Comparison of ENCODE assay signal across 20 cellular contexts in the genomic region with DNA sequence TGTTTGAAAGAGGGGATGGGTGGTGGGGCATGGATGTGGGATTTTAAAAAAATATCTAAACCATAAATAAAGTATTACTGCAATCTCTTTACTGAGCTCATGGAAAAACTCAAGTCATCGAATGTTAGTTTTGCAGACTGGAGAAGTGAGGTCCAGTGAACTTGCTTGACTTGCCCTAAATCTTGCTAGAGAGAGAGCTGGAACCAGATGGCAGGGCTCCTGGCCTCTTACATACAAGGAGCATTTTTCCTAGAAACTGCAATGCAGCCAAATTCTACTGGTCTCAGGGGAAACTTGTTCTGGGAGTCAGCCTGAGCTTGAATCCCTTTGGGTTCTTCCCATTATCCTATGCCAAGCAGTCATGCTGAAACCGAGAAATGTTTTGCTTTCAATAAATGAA. TPM values are rescaled to one million over a fixed set of nuclear protein-coding genes. Genes with fewer than 3 reads are reported as not detected.
A peak's percentile ranks its signal among the peaks of the same experiment; 100 is the strongest.
DNase-seq lines count a peak whose midpoint lies in the region; ATAC-seq and TF ChIP-seq lines count a peak whose summit lies in the region.
"Had no signal": no experiment of that assay in that cellular context is flagged by ENCODE, and none has a peak within 500 bp of the region (broad histone marks: within the 10 kb centered on the region; RNA-seq: fewer than 3 reads in every experiment).

No MANE protein-coding gene starts in this region.

- H4K20me1 ChIP-seq in smooth muscle cell (ENCODE audit: low read depth), result peaks cover 16% of the 10 kb centered on the region

- no peak overlapping the region for H3K4me3 ChIP-seq in smooth muscle cell
- H3K4me3 ChIP-seq: skin epidermis, upper lobe of left lung had no signal

- H3K27ac Mint-ChIP-seq in chondrocyte (ENCODE audit: unreplicated experiment), result peak overlapping the region; percentile 85
- H3K27ac Mint-ChIP-seq: activated CD4-positive, alpha-beta memory T cell treated with anti-CD3 and anti-CD28 coated beads, Interleukin-2, amount 10 ng/mL, durations not matched to agents 7 days and 5 days had no signal

- no peaks in the 10 kb centered on the region for H3K36me3 ChIP-seq in smooth muscle cell (ENCODE audit: low read depth)
- H3K36me3 ChIP-seq: upper lobe of left lung had no signal

- H3K27me3 Mint-ChIP-seq in chondrocyte (ENCODE audit: low read depth), result no peaks in the 10 kb centered on the region

- H3K4me1 Mint-ChIP-seq in chondrocyte (ENCODE audit: low read depth), result peaks cover 91% of the 10 kb centered on the region

- DNase-seq in AG08395 (ENCODE audit: low spot score), result peak; percentile 35
- no peak for DNase-seq in chondrocyte (ENCODE audit: low spot score)
- peak; percentile 48 for DNase-seq in left ventricle myocardium superior
- DNase-seq in smooth muscle cell (lab: John Stamatoyannopoulos, UW; ENCODE audit: unreplicated experiment), result no peak
- DNase-seq in NCI-H1417 (lab: John Stamatoyannopoulos, UW), result no peak
- no peak for DNase-seq in RPMI8226
- no peak for DNase-seq in NCI-H510A (lab: John Stamatoyannopoulos, UW)
- DNase-seq: activated CD4-positive, alpha-beta memory T cell treated with anti-CD3 and anti-CD28 coated beads, Interleukin-2, amount 10 ng/mL, durations not matched to agents 7 days and 5 days; COR-L47; GF-D8; GOT3; Kasumi-1; NCI-H1417 treated with DMSO at 0.1 percent for 48 hours; NK-92 treated with Interleukin-12 subunit alpha and Interleukin-12 subunit beta, amount 100 ng/mL, for 24 hours; nucleus accumbens; T-helper 1 cell; upper lobe of left lung had no signal

- intact Hi-C loops in left ventricle myocardium superior (cut with micrococcal nuclease), result no loop called here

- H3F3A ChIP-seq in smooth muscle cell (ENCODE audit: low read depth), result peaks cover 20% of the 10 kb centered on the region

- H3K36me3 Mint-ChIP-seq in chondrocyte (ENCODE audit: low read depth), result peaks cover 1% of the 10 kb centered on the region

- H3K79me2 ChIP-seq in smooth muscle cell (ENCODE audit: low read depth), result peaks cover 31% of the 10 kb centered on the region

- ATAC-seq in left ventricle myocardium superior (peak; percentile 44), HG02870 (IDR thresholded peaks at IDR 0.05; ENCODE audit: unreplicated experiment) (no peak)

- H3K9me3 Mint-ChIP-seq in chondrocyte (ENCODE audit: low read depth), result peaks cover 2% of the 10 kb centered on the region
- H3K9me3 Mint-ChIP-seq: activated CD4-positive, alpha-beta memory T cell treated with anti-CD3 and anti-CD28 coated beads, Interleukin-2, amount 10 ng/mL, durations not matched to agents 7 days and 5 days; central memory CD8-positive, alpha-beta T cell had no signal

- TF ChIP-seq CTCF in chondrocyte (IDR thresholded peaks at IDR 0.05) (no peak), smooth muscle cell (IDR thresholded peaks at IDR 0.05; ENCODE audit: borderline replicate concordance, insufficient read depth, poor library complexity, severe bottlenecking) (no peak)

- peak overlapping the region; percentile 9 for H3K4me2 ChIP-seq in smooth muscle cell

- H3K27ac ChIP-seq in smooth muscle cell (ENCODE audit: low read depth), result peak overlapping the region; percentile 100
- H3K27ac ChIP-seq: upper lobe of left lung had no signal

- no peak overlapping the region for H3K4me3 Mint-ChIP-seq in chondrocyte (ENCODE audit: unreplicated experiment)
- H3K4me3 Mint-ChIP-seq: activated CD4-positive, alpha-beta memory T cell treated with anti-CD3 and anti-CD28 coated beads, Interleukin-2, amount 10 ng/mL, durations not matched to agents 7 days and 5 days; central memory CD8-positive, alpha-beta T cell had no signal

- H3K4me1 ChIP-seq in smooth muscle cell (ENCODE audit: low read depth), result peaks cover 17% of the 10 kb centered on the region

- no peaks in the 10 kb centered on the region for H3K9me3 ChIP-seq in smooth muscle cell (replicated peaks; ENCODE audit: low read depth)
- H3K9me3 ChIP-seq: upper lobe of left lung had no signal

- no peak overlapping the region for H2AFZ ChIP-seq in smooth muscle cell (ENCODE audit: low read depth)

- no peaks in the 10 kb centered on the region for H3K27me3 ChIP-seq in smooth muscle cell (ENCODE audit: low read depth)
- H3K27me3 ChIP-seq: upper lobe of left lung had no signal

- no peak overlapping the region for H3K9ac ChIP-seq in smooth muscle cell (ENCODE audit: low read depth)

- 54% methylated on average over 2 of the region's 2 CpGs for WGBS in smooth muscle cell (ENCODE audit: low lambda C conversion rate)

RNA-seq across cellular contexts. Expression of a gene that starts 2.9 kb away (rescaled TPM):
- total RNA-seq in chondrocyte (491 to 631 TPM (median 620 TPM) in 3 replicates), left ventricle myocardium superior (47.6 TPM), smooth muscle cell (2,635 and 2,673 TPM in 2 replicates)
- 2,505 and 2,991 TPM in 2 replicates for polyA plus RNA-seq in smooth muscle cell
- total RNA-seq: activated CD4-positive, alpha-beta memory T cell treated with anti-CD3 and anti-CD28 coated beads, Interleukin-2, amount 10 ng/mL, durations not matched to agents 7 days and 5 days had no signal

Comparison
In these comparisons a context has a peak if more than half of its experiments do, and no peak if none do; other contexts are left out.
1. DNase-seq: peak in AG08395 (single experiment) and left ventricle myocardium superior (single experiment); none in chondrocyte (single experiment), smooth muscle cell (single experiment), NCI-H1417 (0 of 3), RPMI8226 (single experiment) and NCI-H510A (single experiment).
2. RNA of a gene that starts 2.9 kb away (total RNA-seq): 2,635 to 2,673 TPM in smooth muscle cell and 491 to 631 TPM in chondrocyte; 47.6 TPM in left ventricle myocardium superior (single experiment); every median in the first group is over 10 times any median in the second.